In genomic region chr14:64831419-64831818, GRCh38 we compare ENCODE assay signal across 35 cellular contexts. TPM values are rescaled to one million over a fixed set of nuclear protein-coding genes. Genes with fewer than 3 reads are reported as not detected.
"Had no signal": no experiment of that assay in that cellular context is flagged by ENCODE, and none has a peak within 500 bp of the region (broad histone marks: within the 10 kb centered on the region; RNA-seq: fewer than 3 reads in every experiment).

No MANE protein-coding gene starts in this region.

- ATAC-seq: activated CD4-positive, CD25-positive, alpha-beta regulatory T cell treated with anti-CD3 and anti-CD28 coated beads, Interleukin-2, amount 50 U/mL, for 24 hours; activated CD8-positive, alpha-beta T cell treated with anti-CD3 and anti-CD28 coated beads for 36 hours; activated T-cell treated with anti-CD3 and anti-CD28 coated beads, Interleukin-2, amount 50 U/mL, for 4 hours; activated T-helper 17 cell treated with anti-CD3 and anti-CD28 coated beads, Interleukin-2, amount 50 U/mL, for 72 hours; effector memory CD8-positive, alpha-beta T cell had no signal

- H3K27ac ChIP-seq: brain microvascular endothelial cell, coronary artery, dorsolateral prefrontal cortex, epithelial cell of prostate, esophagus squamous epithelium, WERI-Rb-1 had no signal

- H3K27me3 ChIP-seq: dorsolateral prefrontal cortex, esophagus squamous epithelium had no signal

- H3K9me3 ChIP-seq: esophagus squamous epithelium had no signal

- H3K27ac Mint-ChIP-seq: activated B cell treated with CpG ODN at 0.5 μM for 24 hours; activated CD8-positive, alpha-beta T cell treated with anti-CD3 and anti-CD28 coated beads for 36 hours; activated naive CD8-positive, alpha-beta T cell; activated T-helper 17 cell treated with anti-CD3 and anti-CD28 coated beads, Interleukin-2, amount 50 U/mL, for 72 hours; dendritic cell treated with granulocyte-macrophage colony-stimulating factor and Interleukin-4, amounts not matched to agents 40 ng/mL and 50 ng/mL, for 4 days; effector memory CD8-positive, alpha-beta T cell; T-helper 1 cell treated with Interleukin-12 subunit alpha and Interleukin-12 subunit beta and Interleukin-4 antibody, amounts not matched to agents 30 μg/mL and 1 μg/mL, for 36 hours had no signal

- H3K27me3 Mint-ChIP-seq: activated naive CD8-positive, alpha-beta T cell; dendritic cell treated with granulocyte-macrophage colony-stimulating factor and Interleukin-4, amounts not matched to agents 40 ng/mL and 50 ng/mL, for 4 days had no signal

- DNase-seq: activated B cell treated with CpG ODN at 0.5 μM for 24 hours; activated CD4-positive, alpha-beta T cell treated with anti-CD3 and anti-CD28 coated beads for 48 hours; activated CD4-positive, alpha-beta T cell treated with anti-CD3 and anti-CD28 coated beads, Interleukin-2, amount 50 U/mL, for 1 hour; activated CD4-positive, alpha-beta T cell treated with anti-CD3 and anti-CD28 coated beads, Interleukin-2, amount 50 U/mL, for 48 hours; activated CD8-positive, alpha-beta memory T cell treated with anti-CD3 and anti-CD28 coated beads for 24 hours; activated CD8-positive, alpha-beta T cell treated with anti-CD3 and anti-CD28 coated beads for 36 hours; activated effector memory CD4-positive, alpha-beta T cell treated with Interleukin-2 at 50 U/mL for 16 hours; activated gamma-delta T cell treated with Interleukin-2 at 50 U/mL for 16 hours; activated naive CD4-positive, alpha-beta T cell treated with anti-CD3 and anti-CD28 coated beads, Interleukin-2, amount 50 U/mL, for 16 hours; activated naive CD4-positive, alpha-beta T cell treated with Interleukin-2 at 50 U/mL for 16 hours; activated T-cell treated with anti-CD3 and anti-CD28 coated beads, Interleukin-2, amount 50 U/mL, for 4 hours; amniotic stem cell; anterior cingulate cortex; brain microvascular endothelial cell; dorsolateral prefrontal cortex; effector memory CD8-positive, alpha-beta T cell; esophagus squamous epithelium; foreskin melanocyte; head of caudate nucleus; T-helper 9 cell; WERI-Rb-1 had no signal

- H3K4me1 ChIP-seq: esophagus squamous epithelium had no signal

- H3K36me3 ChIP-seq: brain microvascular endothelial cell, esophagus squamous epithelium, WERI-Rb-1 had no signal

- H3K4me1 Mint-ChIP-seq: activated B cell treated with CpG ODN at 0.5 μM for 24 hours; activated T-helper 17 cell treated with anti-CD3 and anti-CD28 coated beads, Interleukin-2, amount 50 U/mL, for 72 hours; central memory CD8-positive, alpha-beta T cell had no signal

- FAIRE-seq: astrocyte, bronchial epithelial cell, endometrium, endothelial cell of umbilical vein had no signal

- H3K36me3 Mint-ChIP-seq: activated naive CD8-positive, alpha-beta T cell had no signal

- H3K9me3 Mint-ChIP-seq: activated B cell treated with CpG ODN at 0.5 μM for 24 hours; activated CD8-positive, alpha-beta T cell treated with anti-CD3 and anti-CD28 coated beads for 36 hours; activated T-cell treated with anti-CD3 and anti-CD28 coated beads, Interleukin-2, amount 50 U/mL, for 4 hours; activated T-helper 17 cell treated with anti-CD3 and anti-CD28 coated beads, Interleukin-2, amount 50 U/mL, for 72 hours; central memory CD8-positive, alpha-beta T cell; dendritic cell treated with granulocyte-macrophage colony-stimulating factor and Interleukin-4, amounts not matched to agents 40 ng/mL and 50 ng/mL, for 4 days; effector memory CD8-positive, alpha-beta T cell; T-helper 1 cell treated with Interleukin-12 subunit alpha and Interleukin-12 subunit beta and Interleukin-4 antibody, amounts not matched to agents 30 μg/mL and 1 μg/mL, for 36 hours had no signal

- H3K4me3 Mint-ChIP-seq: activated B cell treated with CpG ODN at 0.5 μM for 24 hours; activated CD8-positive, alpha-beta T cell treated with anti-CD3 and anti-CD28 coated beads for 36 hours; activated naive CD8-positive, alpha-beta T cell; activated T-cell treated with anti-CD3 and anti-CD28 coated beads, Interleukin-2, amount 50 U/mL, for 4 hours; activated T-helper 17 cell treated with anti-CD3 and anti-CD28 coated beads, Interleukin-2, amount 50 U/mL, for 72 hours; central memory CD8-positive, alpha-beta T cell; dendritic cell treated with granulocyte-macrophage colony-stimulating factor and Interleukin-4, amounts not matched to agents 40 ng/mL and 50 ng/mL, for 4 days; effector memory CD8-positive, alpha-beta T cell; T-helper 1 cell treated with Interleukin-12 subunit alpha and Interleukin-12 subunit beta and Interleukin-4 antibody, amounts not matched to agents 30 μg/mL and 1 μg/mL, for 36 hours had no signal

- H3K4me3 ChIP-seq: coronary artery, dorsolateral prefrontal cortex, esophagus squamous epithelium had no signal

RNA-seq across cellular contexts. Expression of gene SPTB, which starts 48.3 kb away (rescaled TPM):
- total RNA-seq: bronchial epithelial cell; fibroblast of lung; T-helper 2 cell treated with Interferon-gamma antibody and Interleukin-4, amounts not matched to agents 100 ng/mL and 5 ng/mL, for 36 hours had no signal
- polyA plus RNA-seq: fibroblast of lung had no signal
